33 cellular contexts compared by ENCODE assay signal in genomic region chr4:17174751-17175150, GRCh38.
"Had no signal": no experiment of that assay in that cellular context is flagged by ENCODE, and none has a peak within 500 bp of the region (broad histone marks: within the 10 kb centered on the region; RNA-seq: fewer than 3 reads in every experiment).

No MANE protein-coding gene starts in this region.

- H3K4me1 ChIP-seq: Peyer's patch had no signal

- H3K4me3 ChIP-seq: K562, Peyer's patch had no signal

- H3K36me3 ChIP-seq: brain microvascular endothelial cell, Peyer's patch had no signal

- DNase-seq: activated B cell treated with CpG ODN at 0.5 μM for 24 hours; activated CD4-positive, alpha-beta memory T cell treated with anti-CD3 and anti-CD28 coated beads for 36 hours; activated CD4-positive, alpha-beta T cell treated with anti-CD3 and anti-CD28 coated beads for 4 hours; activated CD4-positive, alpha-beta T cell treated with anti-CD3 and anti-CD28 coated beads, Interleukin-2, amount 50 U/mL, for 1 hour; activated CD4-positive, CD25-positive, alpha-beta regulatory T cell treated with anti-CD3 and anti-CD28 coated beads, Interleukin-2, amount 50 U/mL, for 72 hours; activated CD8-positive, alpha-beta memory T cell treated with anti-CD3 and anti-CD28 coated beads, Interleukin-2, amount 50 U/mL, for 4 hours; activated naive CD4-positive, alpha-beta T cell treated with anti-CD3 and anti-CD28 coated beads, Interleukin-2, amount 10 ng/mL, durations not matched to agents 7 days and 5 days; activated naive CD8-positive, alpha-beta T cell treated with anti-CD3 and anti-CD28 coated beads, Interleukin-2, amount 50 U/mL, for 24 hours; activated T-cell treated with anti-CD3 and anti-CD28 coated beads for 4 hours; activated T-cell treated with anti-CD3 and anti-CD28 coated beads, Interleukin-2, amount 50 U/mL, for 4 hours; amniotic stem cell; aorta; brain microvascular endothelial cell; NCI-H1092 treated with DMSO at 0.1 percent for 48 hours; NCI-H1417; NCI-H146; NCI-H187; NCI-H2029 treated with DMSO at 0.1 percent for 48 hours; NCI-H2107; NCI-H2171; NCI-H510A; NCI-H526; NCI-H748 treated with DMSO at 0.1 percent for 48 hours; NK-92 treated with Interleukin-12 subunit alpha and Interleukin-12 subunit beta, amount 100 ng/mL, for 24 hours; PC-3; Peyer's patch; RPMI8226; SW 1271; T-helper 1 cell; T-helper 2 cell; T-helper 9 cell had no signal

- H3K27me3 ChIP-seq: brain microvascular endothelial cell, Peyer's patch had no signal

- ATAC-seq: activated naive CD8-positive, alpha-beta T cell treated with anti-CD3 and anti-CD28 coated beads, Interleukin-2, amount 50 U/mL, for 24 hours; activated T-cell treated with anti-CD3 and anti-CD28 coated beads, Interleukin-2, amount 50 U/mL, for 4 hours; K562; PC-3 had no signal

- H3K27ac ChIP-seq: brain microvascular endothelial cell, Peyer's patch, VCaP had no signal

- H3K9me3 ChIP-seq: Peyer's patch had no signal
